8 cellular contexts compared by ENCODE assay signal in genomic region chr11:94762208-94762607, GRCh38. TPM values are rescaled to one million over a fixed set of nuclear protein-coding genes. Genes with fewer than 3 reads are reported as not detected.
DNase-seq lines count a peak whose midpoint lies in the region; TF ChIP-seq lines count a peak whose summit lies in the region.

No MANE protein-coding gene starts in this region.

- peak; percentile 29 for TF ChIP-seq CTCF in astrocyte of the spinal cord (IDR thresholded peaks at IDR 0.05; ENCODE audit: low read depth, low read length)

- H2BK5ac ChIP-seq in mesendoderm (ENCODE audit: low read length): no peak overlapping the region

- no peak overlapping the region for H3K9ac ChIP-seq in mesendoderm (ENCODE audit: low read length)

- in situ Hi-C loops in KBM-7 (cut with MboI; ENCODE audit: low pct_unique_long_range_greater_than_20kb, low sequenced_read_pairs): loop anchor here (25.0 kb wide), 1 partner anchor 125 kb away; no protein-coding TSS in a partner anchor
- in situ Hi-C loops in astrocyte of the spinal cord (cut with HindIII; ENCODE audit: low sequenced_read_pairs): no loop called here

- H2BK120ac ChIP-seq in mesendoderm (ENCODE audit: low read depth, low read length): no peak overlapping the region

- H3K4me1 ChIP-seq in mesendoderm (ENCODE audit: control insufficient read depth, low read depth, low read length): peaks cover 16% of the 10 kb centered on the region

- no peak overlapping the region for H3K4me2 ChIP-seq in mesendoderm (ENCODE audit: low read length)

- no peak overlapping the region for H4K5ac ChIP-seq in mesendoderm (ENCODE audit: low read length)

- H2AK5ac ChIP-seq in mesendoderm (ENCODE audit: low read length): no peak overlapping the region

- H3K79me1 ChIP-seq in mesendoderm (ENCODE audit: low read length): no peaks in the 10 kb centered on the region

- no CpG with 5 or more reads among the region's 1 CpG for WGBS in mesendoderm (ENCODE audit: extremely low coverage, insufficient coverage, low lambda C conversion rate)

- DNase-seq in ELR (ENCODE audit: low read depth): peak; percentile 74
- peak; percentile 51 for DNase-seq in KBM-7
- DNase-seq in astrocyte of the spinal cord (ENCODE audit: low read depth, low spot score): no peak
- DNase-seq in mesendoderm: peak; percentile 61
- no peak for DNase-seq in activated T-cell treated with anti-CD3 and anti-CD28 coated beads for 4 hours
- no peak for DNase-seq in NCI-H748 (lab: John Stamatoyannopoulos, UW; ENCODE audit: unreplicated experiment)
- DNase-seq in retina: no peak
- no peak for DNase-seq in substantia nigra (lab: John Stamatoyannopoulos, UW)

- no peak overlapping the region for H2BK15ac ChIP-seq in mesendoderm (replicated peaks; ENCODE audit: low read depth)

- H3K18ac ChIP-seq in mesendoderm (ENCODE audit: low read length): no peak overlapping the region

- no peak overlapping the region for H4K8ac ChIP-seq in mesendoderm (ENCODE audit: low read depth, low read length)

- H3K27ac ChIP-seq in mesendoderm (ENCODE audit: low read depth, low read length) (no peak overlapping the region), substantia nigra (ENCODE audit: low read depth, low read length, poor library complexity, severe bottlenecking) (no peak overlapping the region)

- no peak overlapping the region for H3K56ac ChIP-seq in mesendoderm (ENCODE audit: low read length)

- H3K23ac ChIP-seq in mesendoderm (ENCODE audit: low read length): no peak overlapping the region

- peaks cover 3% of the 10 kb centered on the region for H3K27me3 ChIP-seq in mesendoderm (ENCODE audit: insufficient read depth, low read length, poor library complexity)

- H3K79me2 ChIP-seq in mesendoderm (ENCODE audit: control insufficient read depth, insufficient read depth, low read length): no peaks in the 10 kb centered on the region

- no peak overlapping the region for H3K4ac ChIP-seq in mesendoderm (ENCODE audit: low read depth, low read length)

- no peaks in the 10 kb centered on the region for H3K36me3 ChIP-seq in mesendoderm (ENCODE audit: control insufficient read depth, insufficient read depth, low read length)

- H3K4me3 ChIP-seq in astrocyte of the spinal cord (ENCODE audit: low read depth, low read length) (no peak overlapping the region), mesendoderm (ENCODE audit: low read length) (no peak overlapping the region)

RNA-seq across cellular contexts. Expression of gene AMOTL1, which starts 5.9 kb away (rescaled TPM):
- 37.8 TPM for polyA plus RNA-seq in mesendoderm (2013, experiment 1 of 2)
- 36.9 TPM for polyA plus RNA-seq in mesendoderm (2013, experiment 2 of 2)

Comparison
In these comparisons a context has a peak if more than half of its experiments do, and no peak if none do; other contexts are left out.
1. DNase-seq: peak in ELR (single experiment), KBM-7 (single experiment) and mesendoderm (single experiment); none in astrocyte of the spinal cord (single experiment), activated T-cell treated with anti-CD3 and anti-CD28 coated beads for 4 hours (single experiment), NCI-H748 (single experiment), retina (single experiment) and substantia nigra (0 of 49).